ENCODE assay signal across 11 cellular contexts in the genomic region with DNA sequence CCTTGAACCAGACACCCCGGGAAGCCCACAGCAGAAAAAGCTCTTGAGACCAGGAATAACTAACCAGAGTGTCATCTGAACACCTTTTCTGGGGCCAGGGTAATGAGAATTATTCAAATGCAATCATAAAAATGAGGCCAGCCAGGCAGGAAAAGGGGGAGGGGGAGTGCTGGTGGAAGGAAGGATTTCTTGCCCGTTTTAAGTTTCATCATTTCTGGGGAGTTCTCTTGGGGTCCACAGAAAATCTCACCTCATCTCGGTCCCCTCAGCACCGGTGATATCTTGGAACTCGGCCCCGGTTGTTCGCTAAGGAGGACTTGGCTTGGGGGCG. TPM values are rescaled to one million over a fixed set of nuclear protein-coding genes. Genes with fewer than 3 reads are reported as not detected.
A peak's percentile ranks its signal among the peaks of the same experiment; 100 is the strongest.
DNase-seq lines count a peak whose midpoint lies in the region; ATAC-seq, FAIRE-seq and TF ChIP-seq lines count a peak whose summit lies in the region.
"Had no signal": no experiment of that assay in that cellular context is flagged by ENCODE, and none has a peak within 500 bp of the region (broad histone marks: within the 10 kb centered on the region; RNA-seq: fewer than 3 reads in every experiment).

No MANE protein-coding gene starts in this region.

- BruUV-seq in HepG2 (replicated peaks; lab: Mats Ljungman, UMichigan) = no TSS peak

- DNase-seq in HepG2 (ENCODE audit: low spot score) (no peak), right lobe of liver (no peak), chondrocyte (ENCODE audit: low spot score) (no peak), natural killer cell (no peak), vagina (ENCODE audit: extremely low spot score in 2 of 2) (no peak), NCI-H82 treated with DMSO at 0.1 percent for 48 hours (lab: John Stamatoyannopoulos, UW; ENCODE audit: unreplicated experiment) (no peak), T-helper 9 cell (no peak)

- H3K4me2 ChIP-seq in HepG2 (ENCODE audit: low read depth, low read length) = peak overlapping the region; percentile 18; the same call in 1 of the 2 replicates

- intact Hi-C loops in HepG2 (cut with micrococcal nuclease; ENCODE audit: unreplicated experiment) = loop anchor here (1.0 to 10.0 kb wide), 2 partner anchors 61 to 181 kb away; no protein-coding TSS in a partner anchor
- intact Hi-C loops in right lobe of liver (cut with DNase I) = loop anchor here (5.0 to 10.0 kb wide), 2 partner anchors 181 to 193 kb away; no protein-coding TSS in a partner anchor
- intact Hi-C loops in natural killer cell (cut with micrococcal nuclease) = no loop called here
- intact Hi-C loops in vagina (cut with DNase I) = loop anchor here (2.0 kb wide), 1 partner anchor 185 kb away; no protein-coding TSS in a partner anchor

- in situ Hi-C loops in HepG2 (cut with HindIII; ENCODE audit: extremely low pct_ligation_motif_present, low pct_unique_long_range_greater_than_20kb) = no loop called here

- POLR2A ChIA-PET in HepG2 (lab: Yijun Ruan, JAX) = no interaction called here

- H3K4me3 ChIP-seq in HepG2 (replicated peaks in 1 of 3; ENCODE audit: insufficient read depth in 1 of 3, low read depth in 2 of 3, low read length in 3 of 3) (no peak overlapping the region), right lobe of liver (no peak overlapping the region), vagina (peak overlapping the region; percentile 64 to 82)

- TF ChIP-seq RAD21 in HepG2 (CRISPR knock-in tag; IDR thresholded peaks at IDR 0.05) = no peak

- H2AFZ ChIP-seq in HepG2 (ENCODE audit: low read length) = no peak overlapping the region

- TF ChIP-seq POLR2A in HepG2 (IDR thresholded peaks at IDR 0.05; ENCODE audit: insufficient read depth in 1 of 2, low read depth in 2 of 2, low read length in 2 of 2) (no peak), right lobe of liver (IDR thresholded peaks at IDR 0.05) (no peak), vagina (IDR thresholded peaks at IDR 0.05) (no peak)

- peaks cover 18% of the 10 kb centered on the region for H3K4me1 ChIP-seq in HepG2 (ENCODE audit: insufficient read depth, low read length)
- peaks cover 0 to 26% (median 5%) of the 10 kb centered on the region in 4 donors for H3K4me1 ChIP-seq in right lobe of liver
- H3K4me1 ChIP-seq in vagina = peaks cover 50% of the 10 kb centered on the region

- H3K9me3 ChIP-seq in HepG2 (ENCODE audit: low read length) (no peaks in the 10 kb centered on the region), right lobe of liver (no peaks in the 10 kb centered on the region), vagina (no peaks in the 10 kb centered on the region)

- TF ChIP-seq EP300 in HepG2 (IDR thresholded peaks at IDR 0.05; ENCODE audit: low read depth in 2 of 2, low read length in 2 of 2) = no peak
- TF ChIP-seq EP300 in HepG2 (CRISPR knock-in tag; IDR thresholded peaks at IDR 0.05; ENCODE audit: borderline replicate concordance) = no peak

- no peaks in the 10 kb centered on the region for H4K20me1 ChIP-seq in HepG2 (ENCODE audit: insufficient read depth, low read length)

- CTCF ChIA-PET in HepG2 (lab: Yijun Ruan, JAX; ENCODE audit: low intra/inter-chr PET ratio, low total read pairs) = interaction anchor here (1.5 kb wide), 1 partner anchor 181 kb away, joined by 5 read pairs; no protein-coding TSS in a partner anchor

- H3K9me3 Mint-ChIP-seq in chondrocyte (ENCODE audit: low read depth) (no peaks in the 10 kb centered on the region), natural killer cell (no peaks in the 10 kb centered on the region)

- H3K27ac ChIP-seq in HepG2 (ENCODE audit: extremely low read length, insufficient read depth, low read length) (no peak overlapping the region), right lobe of liver (no peak overlapping the region), vagina (peak overlapping the region; percentile 87)

- ATAC-seq in HepG2 = no peak
- no peak for ATAC-seq in right lobe of liver
- no peak for ATAC-seq in natural killer cell
- no peak for ATAC-seq in HG02981 (IDR thresholded peaks at IDR 0.05; ENCODE audit: unreplicated experiment)

- no peak for FAIRE-seq in HepG2 (lab: Jason Lieb, UNC)

- H3K36me3 Mint-ChIP-seq in chondrocyte (ENCODE audit: low read depth) (peaks cover 4% of the 10 kb centered on the region), natural killer cell (no peaks in the 10 kb centered on the region)

- H3K27me3 Mint-ChIP-seq in chondrocyte (ENCODE audit: low read depth) (no peaks in the 10 kb centered on the region), natural killer cell (ENCODE audit: low read depth in 2 of 2) (peaks cover 72 to 79% of the 10 kb centered on the region in 2 donors)

- H3K4me3 Mint-ChIP-seq in chondrocyte (ENCODE audit: unreplicated experiment) (peak overlapping the region; percentile 99), natural killer cell (peak overlapping the region; percentile 76)

- H3K79me2 ChIP-seq in HepG2 (ENCODE audit: insufficient read depth, low read length) = no peaks in the 10 kb centered on the region

- H3K27me3 ChIP-seq in HepG2 (ENCODE audit: control insufficient read depth in 1 of 2, insufficient read depth in 2 of 2, low read length in 2 of 2) (peaks cover 2 to 73% of the 10 kb centered on the region in 2 experiments; a peak in 4 of 5 replicates), right lobe of liver (peaks cover 0 to 7% of the 10 kb centered on the region in 2 donors), vagina (no peaks in the 10 kb centered on the region)

- TF ChIP-seq CTCF in HepG2 (CRISPR knock-in tag; IDR thresholded peaks at IDR 0.05) = no peak
- no peak for TF ChIP-seq CTCF in right lobe of liver (IDR thresholded peaks at IDR 0.05)
- TF ChIP-seq CTCF in chondrocyte (IDR thresholded peaks at IDR 0.05) = no peak
- no peak for TF ChIP-seq CTCF in natural killer cell (IDR thresholded peaks at IDR 0.05)
- no peak for TF ChIP-seq CTCF in vagina (IDR thresholded peaks at IDR 0.05)

- 4% methylated on average over 6 of the region's 8 CpGs for WGBS in HepG2 (ENCODE audit: low lambda C conversion rate)
- 39% methylated on average over 4 of the region's 8 CpGs for WGBS in right lobe of liver (ENCODE audit: insufficient coverage, low coverage, low lambda C conversion rate, missing lambda C conversion rate)

- H3K36me3 ChIP-seq in HepG2 (replicated peaks in 1 of 2; ENCODE audit: control insufficient read depth in 1 of 2, insufficient read depth in 2 of 2, low read length in 2 of 2) (no peaks in the 10 kb centered on the region), right lobe of liver (no peaks in the 10 kb centered on the region), vagina (no peaks in the 10 kb centered on the region)

- no peak overlapping the region for H3K9ac ChIP-seq in HepG2 (ENCODE audit: insufficient read depth, low read depth, low read length)

- H3K4me1 Mint-ChIP-seq in chondrocyte (ENCODE audit: low read depth) = peaks cover 42% of the 10 kb centered on the region
- peaks cover 16 to 18% of the 10 kb centered on the region in 2 donors for H3K4me1 Mint-ChIP-seq in natural killer cell

- H3K27ac Mint-ChIP-seq in chondrocyte (ENCODE audit: unreplicated experiment) = peak overlapping the region; percentile 22
- H3K27ac Mint-ChIP-seq in natural killer cell = no peak overlapping the region

RNA-seq across cellular contexts. Expression of a gene that starts 0.5 kb away (rescaled TPM):
- not detected in 2 replicates for total RNA-seq in HepG2 (2016; rRNA removed; fragmentation: Illumina TruSeq; extraction: Trizol)
- not detected in 2 replicates for total RNA-seq in HepG2 (2016; cell fraction: cytosol; rRNA removed; fragmentation: Illumina TruSeq; extraction: Trizol; ENCODE audit: low read depth)
- total RNA-seq in HepG2 (2016; cell fraction: insoluble cytoplasmic fraction; rRNA removed; fragmentation: Illumina TruSeq; extraction: Trizol) = not detected in 2 replicates
- total RNA-seq in HepG2 (2016; cell fraction: membrane; rRNA removed; fragmentation: Illumina TruSeq; extraction: Trizol) = not detected in 2 replicates
- total RNA-seq in HepG2 (2016; cell fraction: nucleus; rRNA removed; fragmentation: Illumina TruSeq; extraction: Trizol) = not detected in 2 replicates
- not detected in 2 replicates for polyA plus RNA-seq in HepG2 (2011; rRNA removed)
- polyA plus RNA-seq in HepG2 (2011; cell fraction: cytosol; rRNA removed) = not detected in 2 replicates
- polyA plus RNA-seq in HepG2 (2011; cell fraction: nucleus; rRNA removed) = not detected in 2 replicates
- not detected in 2 replicates for polyA plus RNA-seq in HepG2 (2012)
- polyA plus RNA-seq in HepG2 (2016; cell fraction: cytosol; fragmentation: Illumina TruSeq; extraction: Trizol; ENCODE audit: low read depth) = not detected in 2 replicates
- polyA plus RNA-seq in HepG2 (2016; cell fraction: insoluble cytoplasmic fraction; fragmentation: Illumina TruSeq; extraction: Trizol; ENCODE audit: low read depth) = not detected in 2 replicates
- not detected in 2 replicates for polyA plus RNA-seq in HepG2 (2016; cell fraction: membrane; fragmentation: Illumina TruSeq; extraction: Trizol; ENCODE audit: low read depth)
- not detected in 2 replicates for polyA plus RNA-seq in HepG2 (2016; cell fraction: nucleus; fragmentation: Illumina TruSeq; extraction: Trizol; ENCODE audit: insufficient read depth, low read depth)
- polyA minus RNA-seq in HepG2 (2011; rRNA and poly(A)+ RNA removed; ENCODE audit: low replicate concordance) = not detected in 2 replicates
- not detected in 2 replicates for polyA minus RNA-seq in HepG2 (2011; cell fraction: cytosol; rRNA and poly(A)+ RNA removed)
- not detected in 2 replicates for polyA minus RNA-seq in HepG2 (2011; cell fraction: nucleus; rRNA and poly(A)+ RNA removed)
- under 1 TPM; 0.09 to 0.31 (median 0.14) TPM for total RNA-seq in right lobe of liver
- 34.0 to 74.0 TPM (median 34.9 TPM) in 3 replicates for total RNA-seq in chondrocyte
- not detected for total RNA-seq in natural killer cell
- total RNA-seq in vagina = 3.4 TPM
- total RNA-seq: lung microvascular endothelial cell; M059J; T-helper 2 cell treated with Interferon-gamma antibody and Interleukin-4, amounts not matched to agents 100 ng/mL and 5 ng/mL, for 36 hours had no signal

RNA-seq across cellular contexts. Expression of a gene that starts 52.6 kb away (rescaled TPM):
- total RNA-seq in HepG2 (2016; rRNA removed; fragmentation: Illumina TruSeq; extraction: Trizol) = 14.0 and 14.2 TPM in 2 replicates
- total RNA-seq in HepG2 (2016; cell fraction: cytosol; rRNA removed; fragmentation: Illumina TruSeq; extraction: Trizol; ENCODE audit: low read depth) = 5.2 and 7.3 TPM in 2 replicates
- 14.1 and 16.1 TPM in 2 replicates for total RNA-seq in HepG2 (2016; cell fraction: insoluble cytoplasmic fraction; rRNA removed; fragmentation: Illumina TruSeq; extraction: Trizol)
- 11.0 and 12.9 TPM in 2 replicates for total RNA-seq in HepG2 (2016; cell fraction: membrane; rRNA removed; fragmentation: Illumina TruSeq; extraction: Trizol)
- total RNA-seq in HepG2 (2016; cell fraction: nucleus; rRNA removed; fragmentation: Illumina TruSeq; extraction: Trizol) = 11.0 and 11.8 TPM in 2 replicates
- 10.0 and 11.8 TPM in 2 replicates for polyA plus RNA-seq in HepG2 (2011; rRNA removed)
- polyA plus RNA-seq in HepG2 (2011; cell fraction: cytosol; rRNA removed) = 12.9 and 14.2 TPM in 2 replicates
- polyA plus RNA-seq in HepG2 (2011; cell fraction: nucleus; rRNA removed) = 12.0 TPM in 2 replicates
- polyA plus RNA-seq in HepG2 (2012) = 8.4 and 10.1 TPM in 2 replicates
- 4.6 and 6.0 TPM in 2 replicates for polyA plus RNA-seq in HepG2 (2016; cell fraction: cytosol; fragmentation: Illumina TruSeq; extraction: Trizol; ENCODE audit: low read depth)
- polyA plus RNA-seq in HepG2 (2016; cell fraction: insoluble cytoplasmic fraction; fragmentation: Illumina TruSeq; extraction: Trizol; ENCODE audit: low read depth) = 12.6 and 16.7 TPM in 2 replicates
- 7.0 and 10.1 TPM in 2 replicates for polyA plus RNA-seq in HepG2 (2016; cell fraction: membrane; fragmentation: Illumina TruSeq; extraction: Trizol; ENCODE audit: low read depth)
- polyA plus RNA-seq in HepG2 (2016; cell fraction: nucleus; fragmentation: Illumina TruSeq; extraction: Trizol; ENCODE audit: insufficient read depth, low read depth) = 16.2 and 19.0 TPM in 2 replicates
- 4.5 and 7.8 TPM in 2 replicates for polyA minus RNA-seq in HepG2 (2011; rRNA and poly(A)+ RNA removed; ENCODE audit: low replicate concordance)
- 2.6 and 3.8 TPM in 2 replicates for polyA minus RNA-seq in HepG2 (2011; cell fraction: cytosol; rRNA and poly(A)+ RNA removed)
- polyA minus RNA-seq in HepG2 (2011; cell fraction: nucleus; rRNA and poly(A)+ RNA removed) = 8.1 and 9.7 TPM in 2 replicates
- total RNA-seq in right lobe of liver = 10 to 100 TPM in 4 of 6 experiments, 1 to 10 TPM in 2; 7.4 to 13.5 (median 10.5) TPM
- 11.5 to 15.2 TPM (median 12.0 TPM) in 3 replicates for total RNA-seq in chondrocyte
- total RNA-seq in natural killer cell = 10 to 100 TPM; 10.0 to 14.2 (median 12.1) TPM
- total RNA-seq in vagina = 12.8 TPM

Comparison
In these comparisons a context has a peak if more than half of its experiments do, and no peak if none do; other contexts are left out.
1. H3K4me3 ChIP-seq: peak in vagina (2 of 2); none in HepG2 (0 of 3) and right lobe of liver (0 of 3).